1 cellular context compared by ENCODE assay signal in genomic region chr3:9397911-9398714, GRCh38.
TF ChIP-seq lines count a peak whose summit lies in the region.

No MANE protein-coding gene starts in this region.

TF ChIP-seq in HEK293, 187 proteins besides CTCF, POLR2A, EP300 and RAD21 (continued from another document and continues in another):
- TF ChIP-seq ZSCAN18 (tag by site-specific recombination; IDR thresholded peaks at IDR 0.05) (no peak), YY2 (tag by site-specific recombination; IDR thresholded peaks at IDR 0.05) (0 out of 2 replicates have a peak, but pooled peaks have one; percentile 16), ZXDB (tag by site-specific recombination; IDR thresholded peaks at IDR 0.05) (peak; percentile 81), ZNF292 (tag by site-specific recombination; IDR thresholded peaks at IDR 0.05; ENCODE audit: borderline replicate concordance, low read depth) (no peak), BCL6B (tag by site-specific recombination; IDR thresholded peaks at IDR 0.05) (no peak), ZBTB10 (tag by site-specific recombination; IDR thresholded peaks at IDR 0.05) (peak; percentile 76), ZNF837 (tag by site-specific recombination; IDR thresholded peaks at IDR 0.05) (no peak), ZNF366 (tag by site-specific recombination; conservative IDR thresholded peaks at IDR 0.05) (peak; percentile 78), RBAK (tag by site-specific recombination; IDR thresholded peaks at IDR 0.05) (no peak), SCRT2 (tag by site-specific recombination; IDR thresholded peaks at IDR 0.05) (no peak), KLF1 (tag by site-specific recombination; IDR thresholded peaks at IDR 0.05) (0 out of 2 replicates have a peak, but pooled peaks have one; percentile 18), ZNF221 (tag by site-specific recombination; IDR thresholded peaks at IDR 0.05; ENCODE audit: borderline replicate concordance) (no peak), ZNF174 (tag by site-specific recombination; IDR thresholded peaks at IDR 0.05) (no peak), BCL11B (tag by site-specific recombination; IDR thresholded peaks at IDR 0.05; ENCODE audit: low read depth) (peak; percentile 72; the same call in 1 of the 2 replicates), ZNF571 (tag by site-specific recombination; IDR thresholded peaks at IDR 0.05) (no peak), ZFP37 (tag by site-specific recombination; IDR thresholded peaks at IDR 0.05) (no peak), ZFP69B (tag by site-specific recombination; IDR thresholded peaks at IDR 0.05) (0 out of 2 replicates have a peak, but pooled peaks have one; percentile 34), ZNF10 (tag by site-specific recombination; IDR thresholded peaks at IDR 0.05) (peak; percentile 15; the same call in 1 of the 2 replicates), ZNF155 (tag by site-specific recombination; IDR thresholded peaks at IDR 0.05) (no peak), ZBTB48 (tag by site-specific recombination; IDR thresholded peaks at IDR 0.05) (peak; percentile 83), ZNF777 (tag by site-specific recombination; IDR thresholded peaks at IDR 0.05; ENCODE audit: borderline replicate concordance) (no peak; the same call in 1 of the 2 replicates), ZIC2 (tag by site-specific recombination; IDR thresholded peaks at IDR 0.05) (peak; percentile 81), ZNF146 (tag by site-specific recombination; IDR thresholded peaks at IDR 0.05) (no peak), SETDB1 (IDR thresholded peaks at IDR 0.05; ENCODE audit: insufficient read length, low read length) (no peak), ZNF169 (tag by site-specific recombination; IDR thresholded peaks at IDR 0.05) (no peak), GLI2 (tag by site-specific recombination; IDR thresholded peaks at IDR 0.05; ENCODE audit: borderline replicate concordance, low read depth) (no peak; the same call in 1 of the 2 replicates), ZBTB49 (tag by site-specific recombination; IDR thresholded peaks at IDR 0.05; ENCODE audit: low read depth) (no peak), ZNF16 (tag by site-specific recombination; IDR thresholded peaks at IDR 0.05; ENCODE audit: low read depth) (no peak), ZNF23 (tag by site-specific recombination; IDR thresholded peaks at IDR 0.05; ENCODE audit: borderline replicate concordance) (no peak), HOXA7 (CRISPR knock-in tag; IDR thresholded peaks at IDR 0.05; ENCODE audit: borderline replicate concordance) (no peak), ZSCAN16 (tag by site-specific recombination; IDR thresholded peaks at IDR 0.05) (no peak), IKZF3 (tag by site-specific recombination; IDR thresholded peaks at IDR 0.05) (peak; percentile 69; the same call in 1 of the 2 replicates), ZNF596 (tag by site-specific recombination; IDR thresholded peaks at IDR 0.05) (no peak), ZNF843 (tag by site-specific recombination; IDR thresholded peaks at IDR 0.05) (peak; percentile 25), ZNF785 (tag by site-specific recombination; IDR thresholded peaks at IDR 0.05) (0 out of 2 replicates have a peak, but pooled peaks have one; percentile 26), SCRT1 (tag by site-specific recombination; IDR thresholded peaks at IDR 0.05; ENCODE audit: borderline replicate concordance) (no peak), SALL2 (tag by site-specific recombination; IDR thresholded peaks at IDR 0.05; ENCODE audit: borderline replicate concordance) (peak; percentile 64; the same call in 1 of the 2 replicates), GLI4 (tag by site-specific recombination; IDR thresholded peaks at IDR 0.05) (no peak), MEIS1 (CRISPR knock-in tag; IDR thresholded peaks at IDR 0.05; ENCODE audit: borderline replicate concordance) (no peak), ZNF416 (tag by site-specific recombination; IDR thresholded peaks at IDR 0.05) (no peak)
- TF ChIP-seq, protein P1, sequence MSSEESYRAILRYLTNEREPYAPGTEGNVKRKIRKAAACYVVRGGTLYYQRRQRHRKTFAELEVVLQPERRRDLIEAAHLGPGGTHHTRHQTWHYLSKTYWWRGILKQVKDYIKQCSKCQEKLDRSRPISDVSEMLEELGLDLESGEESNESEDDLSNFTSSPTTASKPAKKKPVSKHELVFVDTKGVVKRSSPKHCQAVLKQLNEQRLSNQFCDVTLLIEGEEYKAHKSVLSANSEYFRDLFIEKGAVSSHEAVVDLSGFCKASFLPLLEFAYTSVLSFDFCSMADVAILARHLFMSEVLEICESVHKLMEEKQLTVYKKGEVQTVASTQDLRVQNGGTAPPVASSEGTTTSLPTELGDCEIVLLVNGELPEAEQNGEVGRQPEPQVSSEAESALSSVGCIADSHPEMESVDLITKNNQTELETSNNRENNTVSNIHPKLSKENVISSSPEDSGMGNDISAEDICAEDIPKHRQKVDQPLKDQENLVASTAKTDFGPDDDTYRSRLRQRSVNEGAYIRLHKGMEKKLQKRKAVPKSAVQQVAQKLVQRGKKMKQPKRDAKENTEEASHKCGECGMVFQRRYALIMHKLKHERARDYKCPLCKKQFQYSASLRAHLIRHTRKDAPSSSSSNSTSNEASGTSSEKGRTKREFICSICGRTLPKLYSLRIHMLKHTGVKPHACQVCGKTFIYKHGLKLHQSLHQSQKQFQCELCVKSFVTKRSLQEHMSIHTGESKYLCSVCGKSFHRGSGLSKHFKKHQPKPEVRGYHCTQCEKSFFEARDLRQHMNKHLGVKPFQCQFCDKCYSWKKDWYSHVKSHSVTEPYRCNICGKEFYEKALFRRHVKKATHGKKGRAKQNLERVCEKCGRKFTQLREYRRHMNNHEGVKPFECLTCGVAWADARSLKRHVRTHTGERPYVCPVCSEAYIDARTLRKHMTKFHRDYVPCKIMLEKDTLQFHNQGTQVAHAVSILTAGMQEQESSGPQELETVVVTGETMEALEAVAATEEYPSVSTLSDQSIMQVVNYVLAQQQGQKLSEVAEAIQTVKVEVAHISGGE (tag by site-specific recombination; conservative IDR thresholded peaks at IDR 0.05; ENCODE audit: low read depth) = peak; percentile 33; the same call in 1 of the 2 replicates
- TF ChIP-seq, protein P2, sequence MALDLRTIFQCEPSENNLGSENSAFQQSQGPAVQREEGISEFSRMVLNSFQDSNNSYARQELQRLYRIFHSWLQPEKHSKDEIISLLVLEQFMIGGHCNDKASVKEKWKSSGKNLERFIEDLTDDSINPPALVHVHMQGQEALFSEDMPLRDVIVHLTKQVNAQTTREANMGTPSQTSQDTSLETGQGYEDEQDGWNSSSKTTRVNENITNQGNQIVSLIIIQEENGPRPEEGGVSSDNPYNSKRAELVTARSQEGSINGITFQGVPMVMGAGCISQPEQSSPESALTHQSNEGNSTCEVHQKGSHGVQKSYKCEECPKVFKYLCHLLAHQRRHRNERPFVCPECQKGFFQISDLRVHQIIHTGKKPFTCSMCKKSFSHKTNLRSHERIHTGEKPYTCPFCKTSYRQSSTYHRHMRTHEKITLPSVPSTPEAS (tag by site-specific recombination; IDR thresholded peaks at IDR 0.05) = peak; percentile 6; the same call in 1 of the 2 replicates
- TF ChIP-seq, protein P3, sequence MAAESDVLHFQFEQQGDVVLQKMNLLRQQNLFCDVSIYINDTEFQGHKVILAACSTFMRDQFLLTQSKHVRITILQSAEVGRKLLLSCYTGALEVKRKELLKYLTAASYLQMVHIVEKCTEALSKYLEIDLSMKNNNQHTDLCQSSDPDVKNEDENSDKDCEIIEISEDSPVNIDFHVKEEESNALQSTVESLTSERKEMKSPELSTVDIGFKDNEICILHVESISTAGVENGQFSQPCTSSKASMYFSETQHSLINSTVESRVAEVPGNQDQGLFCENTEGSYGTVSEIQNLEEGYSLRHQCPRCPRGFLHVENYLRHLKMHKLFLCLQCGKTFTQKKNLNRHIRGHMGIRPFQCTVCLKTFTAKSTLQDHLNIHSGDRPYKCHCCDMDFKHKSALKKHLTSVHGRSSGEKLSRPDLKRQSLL (tag by site-specific recombination; IDR thresholded peaks at IDR 0.05) = no peak
- TF ChIP-seq, protein P4, sequence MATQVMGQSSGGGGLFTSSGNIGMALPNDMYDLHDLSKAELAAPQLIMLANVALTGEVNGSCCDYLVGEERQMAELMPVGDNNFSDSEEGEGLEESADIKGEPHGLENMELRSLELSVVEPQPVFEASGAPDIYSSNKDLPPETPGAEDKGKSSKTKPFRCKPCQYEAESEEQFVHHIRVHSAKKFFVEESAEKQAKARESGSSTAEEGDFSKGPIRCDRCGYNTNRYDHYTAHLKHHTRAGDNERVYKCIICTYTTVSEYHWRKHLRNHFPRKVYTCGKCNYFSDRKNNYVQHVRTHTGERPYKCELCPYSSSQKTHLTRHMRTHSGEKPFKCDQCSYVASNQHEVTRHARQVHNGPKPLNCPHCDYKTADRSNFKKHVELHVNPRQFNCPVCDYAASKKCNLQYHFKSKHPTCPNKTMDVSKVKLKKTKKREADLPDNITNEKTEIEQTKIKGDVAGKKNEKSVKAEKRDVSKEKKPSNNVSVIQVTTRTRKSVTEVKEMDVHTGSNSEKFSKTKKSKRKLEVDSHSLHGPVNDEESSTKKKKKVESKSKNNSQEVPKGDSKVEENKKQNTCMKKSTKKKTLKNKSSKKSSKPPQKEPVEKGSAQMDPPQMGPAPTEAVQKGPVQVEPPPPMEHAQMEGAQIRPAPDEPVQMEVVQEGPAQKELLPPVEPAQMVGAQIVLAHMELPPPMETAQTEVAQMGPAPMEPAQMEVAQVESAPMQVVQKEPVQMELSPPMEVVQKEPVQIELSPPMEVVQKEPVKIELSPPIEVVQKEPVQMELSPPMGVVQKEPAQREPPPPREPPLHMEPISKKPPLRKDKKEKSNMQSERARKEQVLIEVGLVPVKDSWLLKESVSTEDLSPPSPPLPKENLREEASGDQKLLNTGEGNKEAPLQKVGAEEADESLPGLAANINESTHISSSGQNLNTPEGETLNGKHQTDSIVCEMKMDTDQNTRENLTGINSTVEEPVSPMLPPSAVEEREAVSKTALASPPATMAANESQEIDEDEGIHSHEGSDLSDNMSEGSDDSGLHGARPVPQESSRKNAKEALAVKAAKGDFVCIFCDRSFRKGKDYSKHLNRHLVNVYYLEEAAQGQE (tag by site-specific recombination; IDR thresholded peaks at IDR 0.05) = no peak
- TF ChIP-seq, protein P5, sequence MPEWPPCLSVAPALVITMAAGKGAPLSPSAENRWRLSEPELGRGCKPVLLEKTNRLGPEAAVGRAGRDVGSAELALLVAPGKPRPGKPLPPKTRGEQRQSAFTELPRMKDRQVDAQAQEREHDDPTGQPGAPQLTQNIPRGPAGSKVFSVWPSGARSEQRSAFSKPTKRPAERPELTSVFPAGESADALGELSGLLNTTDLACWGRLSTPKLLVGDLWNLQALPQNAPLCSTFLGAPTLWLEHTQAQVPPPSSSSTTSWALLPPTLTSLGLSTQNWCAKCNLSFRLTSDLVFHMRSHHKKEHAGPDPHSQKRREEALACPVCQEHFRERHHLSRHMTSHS (tag by site-specific recombination; IDR thresholded peaks at IDR 0.05) = no peak
